Comparison of ENCODE assay signal across 9 cellular contexts in genomic region chr2:179031731-179032408, GRCh38. TPM values are rescaled to one million over a fixed set of nuclear protein-coding genes. Genes with fewer than 3 reads are reported as not detected.
DNase-seq lines count a peak whose midpoint lies in the region; ATAC-seq and TF ChIP-seq lines count a peak whose summit lies in the region.
"Had no signal": no experiment of that assay in that cellular context is flagged by ENCODE, and none has a peak within 500 bp of the region (broad histone marks: within the 10 kb centered on the region; RNA-seq: fewer than 3 reads in every experiment).

No MANE protein-coding gene starts in this region.

- H3K4me1 Mint-ChIP-seq in glutamatergic neuron (ENCODE audit: low read depth, unreplicated experiment), result no peaks in the 10 kb centered on the region
- H3K4me1 Mint-ChIP-seq: neural crest cell had no signal

- no peak overlapping the region for H3K4me3 Mint-ChIP-seq in glutamatergic neuron (ENCODE audit: unreplicated experiment)
- H3K4me3 Mint-ChIP-seq: neural crest cell had no signal

- DNase-seq in MM.1S, result peak; percentile 95
- no peak for DNase-seq in glutamatergic neuron
- DNase-seq in NCI-H69 (lab: John Stamatoyannopoulos, UW), result no peak
- DNase-seq in mesendoderm, result no peak
- no peak for DNase-seq in 8988T

- H3K9me3 Mint-ChIP-seq in glutamatergic neuron (ENCODE audit: unreplicated experiment), result peaks cover 4% of the 10 kb centered on the region

- peaks cover 3% of the 10 kb centered on the region for H3K27me3 Mint-ChIP-seq in glutamatergic neuron (ENCODE audit: unreplicated experiment)

- no peaks in the 10 kb centered on the region for H3K36me3 ChIP-seq in MM.1S (replicated peaks; ENCODE audit: insufficient read depth, low read length)
- H3K36me3 ChIP-seq in endocrine pancreas (ENCODE audit: control insufficient read depth, insufficient read depth, low read length), result no peaks in the 10 kb centered on the region
- no peaks in the 10 kb centered on the region for H3K36me3 ChIP-seq in mesendoderm (ENCODE audit: control insufficient read depth, insufficient read depth, low read length)

- H3K4ac ChIP-seq in mesendoderm (ENCODE audit: low read depth, low read length), result no peak overlapping the region

- peaks cover 17% of the 10 kb centered on the region for H3F3A ChIP-seq in MM.1S (ENCODE audit: insufficient read depth, low read length)

- H3K79me2 ChIP-seq in MM.1S (ENCODE audit: low read length), result no peaks in the 10 kb centered on the region
- no peaks in the 10 kb centered on the region for H3K79me2 ChIP-seq in mesendoderm (ENCODE audit: control insufficient read depth, insufficient read depth, low read length)

- peak overlapping the region; percentile 78 for H2AFZ ChIP-seq in MM.1S (ENCODE audit: low read length)

- no CpG with 5 or more reads among the region's 2 CpGs for WGBS in mesendoderm (ENCODE audit: extremely low coverage, insufficient coverage, low lambda C conversion rate)

- H3K56ac ChIP-seq in mesendoderm (ENCODE audit: low read length), result no peak overlapping the region

- peak overlapping the region; percentile 83 for H3K27ac ChIP-seq in MM.1S (ENCODE audit: low read length)
- H3K27ac ChIP-seq in mesendoderm (ENCODE audit: low read depth, low read length), result no peak overlapping the region

- no peak overlapping the region for H4K5ac ChIP-seq in mesendoderm (ENCODE audit: low read length)

- no peak overlapping the region for H2BK5ac ChIP-seq in mesendoderm (ENCODE audit: low read length)

- no peaks in the 10 kb centered on the region for H3K79me1 ChIP-seq in mesendoderm (ENCODE audit: low read length)

- H4K8ac ChIP-seq in mesendoderm (ENCODE audit: low read depth, low read length), result no peak overlapping the region

- H3K27ac Mint-ChIP-seq in glutamatergic neuron (ENCODE audit: unreplicated experiment), result no peak overlapping the region

- no peaks in the 10 kb centered on the region for H3K9me2 ChIP-seq in MM.1S (replicated peaks; ENCODE audit: insufficient read depth, low read length)

- no peak overlapping the region for H2AK5ac ChIP-seq in mesendoderm (ENCODE audit: low read length)

- H3K27me3 ChIP-seq in MM.1S (replicated peaks; ENCODE audit: insufficient read depth, low read length), result no peaks in the 10 kb centered on the region
- no peaks in the 10 kb centered on the region for H3K27me3 ChIP-seq in endocrine pancreas (ENCODE audit: control insufficient read depth, insufficient read depth, low read length)
- H3K27me3 ChIP-seq in mesendoderm (ENCODE audit: insufficient read depth, low read length, poor library complexity), result no peaks in the 10 kb centered on the region

- no peak overlapping the region for H3K23ac ChIP-seq in mesendoderm (ENCODE audit: low read length)

- no peaks in the 10 kb centered on the region for H4K20me1 ChIP-seq in MM.1S (ENCODE audit: insufficient read depth, low read length)

- ATAC-seq in GM18505 (IDR thresholded peaks at IDR 0.05; ENCODE audit: unreplicated experiment) (peak; percentile 95), GM21786 (IDR thresholded peaks at IDR 0.05; ENCODE audit: unreplicated experiment) (peak; percentile 98)

- H3K36me3 Mint-ChIP-seq in glutamatergic neuron (ENCODE audit: unreplicated experiment), result peaks cover 9% of the 10 kb centered on the region

- H3K18ac ChIP-seq in mesendoderm (ENCODE audit: low read length), result no peak overlapping the region

- no peak for TF ChIP-seq POLR2A in GM18505 (IDR thresholded peaks at IDR 0.05; ENCODE audit: borderline replicate concordance, extremely low read depth, insufficient read depth, insufficient read length)

- no peak overlapping the region for H2BK15ac ChIP-seq in mesendoderm (replicated peaks; ENCODE audit: low read depth)

- H3K9ac ChIP-seq in MM.1S (ENCODE audit: low read length) (peak overlapping the region; percentile 57), endocrine pancreas (ENCODE audit: control insufficient read depth, insufficient read depth, low read length) (no peak overlapping the region), mesendoderm (ENCODE audit: low read length) (no peak overlapping the region)

- TF ChIP-seq CTCF in MM.1S (IDR thresholded peaks at IDR 0.05; ENCODE audit: low read length) (no peak), glutamatergic neuron (IDR thresholded peaks at IDR 0.05; ENCODE audit: partially characterized antibody, unreplicated experiment) (no peak)

- H3K4me3 ChIP-seq in MM.1S (ENCODE audit: low read length), result peak overlapping the region; percentile 60
- peak overlapping the region; percentile 14 for H3K4me3 ChIP-seq in endocrine pancreas (ENCODE audit: control insufficient read depth, insufficient read depth, low read length)
- H3K4me3 ChIP-seq in mesendoderm (ENCODE audit: low read length), result no peak overlapping the region

- no peak overlapping the region for H2BK120ac ChIP-seq in mesendoderm (ENCODE audit: low read depth, low read length)

- peak overlapping the region; percentile 93 for H3K4me2 ChIP-seq in MM.1S (ENCODE audit: low read depth, low read length)
- H3K4me2 ChIP-seq in mesendoderm (ENCODE audit: low read length), result no peak overlapping the region

- H3K9me3 ChIP-seq in MM.1S (replicated peaks; ENCODE audit: insufficient read depth, low read length), result no peaks in the 10 kb centered on the region
- no peaks in the 10 kb centered on the region for H3K9me3 ChIP-seq in endocrine pancreas (ENCODE audit: control insufficient read depth, low read length)

- H3K4me1 ChIP-seq in MM.1S (ENCODE audit: low read length) (peaks cover 22% of the 10 kb centered on the region), endocrine pancreas (ENCODE audit: control insufficient read depth, insufficient read depth, low read length) (no peaks in the 10 kb centered on the region), mesendoderm (ENCODE audit: control insufficient read depth, low read depth, low read length) (no peaks in the 10 kb centered on the region)

RNA-seq across cellular contexts. Expression of gene CCDC141, which starts 18.1 kb away (rescaled TPM):
- total RNA-seq in glutamatergic neuron (ENCODE audit: unreplicated experiment), result 0.51 TPM
- polyA plus RNA-seq in mesendoderm (2013, experiment 1 of 2), result 1.2 TPM
- polyA plus RNA-seq in mesendoderm (2013, experiment 2 of 2), result 1.1 TPM
- total RNA-seq: neural crest cell had no signal
